In the genomic region with DNA sequence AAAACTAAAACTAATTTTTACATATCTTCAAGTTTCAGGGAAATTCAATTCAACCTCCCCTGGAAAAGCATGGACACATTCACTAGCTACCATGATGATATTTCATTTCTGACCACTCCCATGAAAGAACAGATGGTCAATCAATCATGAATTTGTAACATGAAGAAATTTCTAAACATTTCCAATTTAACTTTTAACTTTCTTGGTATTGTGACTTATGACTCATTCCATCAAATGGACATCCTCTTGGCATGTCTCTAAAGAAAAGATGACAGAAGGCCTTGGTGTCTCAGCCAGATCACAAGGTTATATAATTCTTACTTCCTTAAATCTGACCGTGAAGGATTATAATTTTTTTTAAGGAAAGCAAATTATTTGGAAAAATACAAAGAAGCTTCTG, we compare ENCODE assay signal across 15 cellular contexts.
"Had no signal": no experiment of that assay in that cellular context is flagged by ENCODE, and none has a peak within 500 bp of the region (broad histone marks: within the 10 kb centered on the region; RNA-seq: fewer than 3 reads in every experiment).

No MANE protein-coding gene starts in this region.

- ATAC-seq: activated CD8-positive, alpha-beta T cell treated with anti-CD3 and anti-CD28 coated beads, Interleukin-2, amount 10 ng/mL, durations not matched to agents 7 days and 5 days; activated T-cell treated with anti-CD3 and anti-CD28 coated beads, Interleukin-2, amount 50 U/mL, for 4 hours; gastroesophageal sphincter; heart right ventricle; left ventricle myocardium superior; naive thymus-derived CD4-positive, alpha-beta T cell; stimulated activated naive CD8-positive, alpha-beta T cell treated with anti-CD3 and anti-CD28 coated beads, Interleukin-15, Interleukin-2, amounts not matched to agents 100 U/mL and 50 U/mL, for 24 hours had no signal

- DNase-seq: activated CD4-positive, alpha-beta T cell treated with anti-CD3 and anti-CD28 coated beads, Interleukin-2, amount 10 ng/mL, durations not matched to agents 7 days and 5 days; activated CD8-positive, alpha-beta memory T cell treated with anti-CD3 and anti-CD28 coated beads, Interleukin-2, amount 50 U/mL, for 4 hours; activated CD8-positive, alpha-beta T cell treated with anti-CD3 and anti-CD28 coated beads, Interleukin-2, amount 10 ng/mL, durations not matched to agents 7 days and 5 days; activated naive CD4-positive, alpha-beta T cell treated with anti-CD3 and anti-CD28 coated beads for 36 hours; activated T-cell treated with anti-CD3 and anti-CD28 coated beads, Interleukin-2, amount 50 U/mL, for 4 hours; anterior cingulate cortex; caudate nucleus; endodermal cell; heart right ventricle; left ventricle myocardium superior; naive thymus-derived CD4-positive, alpha-beta T cell; stimulated activated naive CD8-positive, alpha-beta T cell treated with anti-CD3 and anti-CD28 coated beads, Interleukin-15, Interleukin-2, amounts not matched to agents 100 U/mL and 50 U/mL, for 24 hours; T1000; transverse colon had no signal
